18 cellular contexts compared by ENCODE assay signal in genomic region chr2:40721595-40721994, GRCh38.
DNase-seq lines count a peak whose midpoint lies in the region; ATAC-seq and TF ChIP-seq lines count a peak whose summit lies in the region.
"Had no signal": no experiment of that assay in that cellular context is flagged by ENCODE, and none has a peak within 500 bp of the region (broad histone marks: within the 10 kb centered on the region; RNA-seq: fewer than 3 reads in every experiment).

No MANE protein-coding gene starts in this region.

- H3K36me3 ChIP-seq in PC-3 (ENCODE audit: low read depth, low read length), result no peaks in the 10 kb centered on the region
- H3K36me3 ChIP-seq in upper lobe of right lung, result no peaks in the 10 kb centered on the region
- H3K36me3 ChIP-seq: lower lobe of right lung had no signal

- peaks cover 4% of the 10 kb centered on the region for H3K9me3 Mint-ChIP-seq in activated CD4-positive, alpha-beta memory T cell treated with anti-CD3 and anti-CD28 coated beads, Interleukin-2, amount 10 ng/mL, durations not matched to agents 7 days and 5 days
- H3K9me3 Mint-ChIP-seq: activated naive CD4-positive, alpha-beta T cell treated with anti-CD3 and anti-CD28 coated beads, Interleukin-2, amount 50 U/mL, for 24 hours had no signal

- POLR2A ChIA-PET in PC-3 (lab: Charles Lee; ENCODE audit: unreplicated experiment), result no interaction called here
- POLR2A ChIA-PET in activated CD4-positive, alpha-beta memory T cell treated with anti-CD3 and anti-CD28 coated beads, Interleukin-2, amount 10 ng/mL, durations not matched to agents 7 days and 5 days (lab: Charles Lee), result no interaction called here

- H3K9me3 ChIP-seq in PC-3 (ENCODE audit: low read length), result no peaks in the 10 kb centered on the region
- H3K9me3 ChIP-seq in upper lobe of right lung, result no peaks in the 10 kb centered on the region
- H3K9me3 ChIP-seq: lower lobe of right lung had no signal

- H3K4me1 ChIP-seq in PC-3 (ENCODE audit: insufficient read depth, low read length) (peaks cover 22% of the 10 kb centered on the region), upper lobe of right lung (no peaks in the 10 kb centered on the region)
- H3K4me1 ChIP-seq: lower lobe of right lung had no signal

- intact Hi-C loops in PC-3 (cut with micrococcal nuclease) (no loop called here), upper lobe of right lung (cut with DNase I) (no loop called here)

- BruUV-seq in PC-3 (replicated peaks; lab: Mats Ljungman, UMichigan), result no TSS peak

- H3K4me3 Mint-ChIP-seq in activated CD4-positive, alpha-beta memory T cell treated with anti-CD3 and anti-CD28 coated beads, Interleukin-2, amount 10 ng/mL, durations not matched to agents 7 days and 5 days, result no peak overlapping the region
- H3K4me3 Mint-ChIP-seq: activated CD8-positive, alpha-beta memory T cell treated with anti-CD3 and anti-CD28 coated beads, Interleukin-2, amount 10 ng/mL, durations not matched to agents 7 days and 5 days; activated naive CD4-positive, alpha-beta T cell treated with anti-CD3 and anti-CD28 coated beads, Interleukin-2, amount 50 U/mL, for 24 hours; nephron had no signal

- TF ChIP-seq CTCF in PC-3 (conservative IDR thresholded peaks at IDR 0.05; ENCODE audit: low read depth, low read length) (no peak), upper lobe of right lung (IDR thresholded peaks at IDR 0.05) (no peak)

- H3K4me1 Mint-ChIP-seq in activated CD4-positive, alpha-beta memory T cell treated with anti-CD3 and anti-CD28 coated beads, Interleukin-2, amount 10 ng/mL, durations not matched to agents 7 days and 5 days, result no peaks in the 10 kb centered on the region
- H3K4me1 Mint-ChIP-seq: activated CD8-positive, alpha-beta memory T cell treated with anti-CD3 and anti-CD28 coated beads, Interleukin-2, amount 10 ng/mL, durations not matched to agents 7 days and 5 days; activated naive CD4-positive, alpha-beta T cell treated with anti-CD3 and anti-CD28 coated beads, Interleukin-2, amount 50 U/mL, for 24 hours; nephron had no signal

- H3K4me2 ChIP-seq in PC-3 (ENCODE audit: low read length), result no peak overlapping the region

- no peaks in the 10 kb centered on the region for H3K27me3 ChIP-seq in PC-3 (ENCODE audit: low read length)
- no peaks in the 10 kb centered on the region for H3K27me3 ChIP-seq in upper lobe of right lung

- H3K4me3 ChIP-seq in PC-3 (ENCODE audit: low read length) (no peak overlapping the region), upper lobe of right lung (no peak overlapping the region)
- H3K4me3 ChIP-seq: lower lobe of right lung had no signal

- H3F3A ChIP-seq in PC-3 (ENCODE audit: low read length, unreplicated experiment), result no peaks in the 10 kb centered on the region

- H3K27ac ChIP-seq in PC-3 (ENCODE audit: low read length), result no peak overlapping the region
- no peak overlapping the region for H3K27ac ChIP-seq in upper lobe of right lung
- H3K27ac ChIP-seq: 22Rv1, lower lobe of right lung had no signal

- no peaks in the 10 kb centered on the region for H4K20me1 ChIP-seq in PC-3 (ENCODE audit: low read length)

- CTCF ChIA-PET in PC-3 (lab: Charles Lee), result no interaction called here
- CTCF ChIA-PET in activated CD4-positive, alpha-beta memory T cell treated with anti-CD3 and anti-CD28 coated beads, Interleukin-2, amount 10 ng/mL, durations not matched to agents 7 days and 5 days (lab: Charles Lee), result no interaction called here

- H3K27ac Mint-ChIP-seq in activated CD4-positive, alpha-beta memory T cell treated with anti-CD3 and anti-CD28 coated beads, Interleukin-2, amount 10 ng/mL, durations not matched to agents 7 days and 5 days, result no peak overlapping the region
- H3K27ac Mint-ChIP-seq: activated CD8-positive, alpha-beta memory T cell treated with anti-CD3 and anti-CD28 coated beads, Interleukin-2, amount 10 ng/mL, durations not matched to agents 7 days and 5 days; activated naive CD4-positive, alpha-beta T cell treated with anti-CD3 and anti-CD28 coated beads, Interleukin-2, amount 50 U/mL, for 24 hours; nephron had no signal

- no peaks in the 10 kb centered on the region for H3K9me2 ChIP-seq in PC-3 (replicated peaks; ENCODE audit: low read length)

- H3K27me3 Mint-ChIP-seq in activated CD4-positive, alpha-beta memory T cell treated with anti-CD3 and anti-CD28 coated beads, Interleukin-2, amount 10 ng/mL, durations not matched to agents 7 days and 5 days, result no peaks in the 10 kb centered on the region
- H3K27me3 Mint-ChIP-seq: activated CD8-positive, alpha-beta memory T cell treated with anti-CD3 and anti-CD28 coated beads, Interleukin-2, amount 10 ng/mL, durations not matched to agents 7 days and 5 days; activated naive CD4-positive, alpha-beta T cell treated with anti-CD3 and anti-CD28 coated beads, Interleukin-2, amount 50 U/mL, for 24 hours had no signal

- H3K9ac ChIP-seq in PC-3 (ENCODE audit: low read length), result no peak overlapping the region

- ATAC-seq in PC-3 (peak; percentile 76), esophagus mucosa (peak; percentile 76), upper lobe of right lung (peak; percentile 16)
- ATAC-seq: activated CD8-positive, alpha-beta memory T cell treated with anti-CD3 and anti-CD28 coated beads, Interleukin-2, amount 10 ng/mL, durations not matched to agents 7 days and 5 days; lower lobe of right lung; right cardiac atrium; stimulated activated naive CD8-positive, alpha-beta T cell treated with anti-CD3 and anti-CD28 coated beads, Interleukin-15, Interleukin-2, amounts not matched to agents 100 U/mL and 50 U/mL, for 24 hours had no signal

- H2AFZ ChIP-seq in PC-3 (ENCODE audit: low read length), result no peak overlapping the region

- no peaks in the 10 kb centered on the region for H3K79me2 ChIP-seq in PC-3 (ENCODE audit: low read length)

- DNase-seq in DMS53 (lab: John Stamatoyannopoulos, UW) (peak; percentile 8), DMS53 treated with DMSO at 0.1 percent for 48 hours (lab: John Stamatoyannopoulos, UW; ENCODE audit: unreplicated experiment) (no peak), PC-3 (peak; percentile 64), upper lobe of right lung (no peak), RPMI8226 (no peak)
- DNase-seq in activated CD4-positive, alpha-beta memory T cell treated with anti-CD3 and anti-CD28 coated beads, Interleukin-2, amount 10 ng/mL, durations not matched to agents 7 days and 5 days, result no peak
- no peak for DNase-seq in stimulated activated CD8-positive, alpha-beta memory T cell treated with anti-CD3 and anti-CD28 coated beads, Interleukin-4, amount 100 ng/mL, for 48 hours
- DNase-seq: activated CD8-positive, alpha-beta memory T cell treated with anti-CD3 and anti-CD28 coated beads, Interleukin-2, amount 10 ng/mL, durations not matched to agents 7 days and 5 days; Calu3; lower lobe of right lung; NCI-H1048; NCI-H2227 treated with DMSO at 0.1 percent for 48 hours; right cardiac atrium; stimulated activated naive CD8-positive, alpha-beta T cell treated with anti-CD3 and anti-CD28 coated beads, Interleukin-15, Interleukin-2, amounts not matched to agents 100 U/mL and 50 U/mL, for 24 hours had no signal

- H3K36me3 Mint-ChIP-seq in activated CD4-positive, alpha-beta memory T cell treated with anti-CD3 and anti-CD28 coated beads, Interleukin-2, amount 10 ng/mL, durations not matched to agents 7 days and 5 days (ENCODE audit: low read depth), result no peaks in the 10 kb centered on the region
- H3K36me3 Mint-ChIP-seq: activated CD8-positive, alpha-beta memory T cell treated with anti-CD3 and anti-CD28 coated beads, Interleukin-2, amount 10 ng/mL, durations not matched to agents 7 days and 5 days; activated naive CD4-positive, alpha-beta T cell treated with anti-CD3 and anti-CD28 coated beads, Interleukin-2, amount 50 U/mL, for 24 hours had no signal

Comparison
In these comparisons a context has a peak if more than half of its experiments do, and no peak if none do; other contexts are left out.
1. DNase-seq: peak in DMS53 (single experiment) and PC-3 (single experiment); none in DMS53 treated with DMSO at 0.1 percent for 48 hours (single experiment), upper lobe of right lung (single experiment), activated CD4-positive, alpha-beta memory T cell treated with anti-CD3 and anti-CD28 coated beads, Interleukin-2, amount 10 ng/mL, durations not matched to agents 7 days and 5 days (single experiment), RPMI8226 (single experiment) and stimulated activated CD8-positive, alpha-beta memory T cell treated with anti-CD3 and anti-CD28 coated beads, Interleukin-4, amount 100 ng/mL, for 48 hours (single experiment).
2. ATAC-seq: peak in every context shown above with its lines; median percentile 76 in PC-3; 76 in esophagus mucosa; 16 in upper lobe of right lung.